In genomic region chr2:187655001-187655400, GRCh38 we compare ENCODE assay signal across 16 cellular contexts.
"Had no signal": no experiment of that assay in that cellular context is flagged by ENCODE, and none has a peak within 500 bp of the region (broad histone marks: within the 10 kb centered on the region; RNA-seq: fewer than 3 reads in every experiment).

No MANE protein-coding gene starts in this region.

- ATAC-seq: activated naive CD4-positive, alpha-beta T cell treated with anti-CD3 and anti-CD28 coated beads, Interleukin-2, amount 50 U/mL, for 72 hours; mucosa of descending colon; naive thymus-derived CD8-positive, alpha-beta T cell had no signal

- DNase-seq: activated CD4-positive, alpha-beta T cell treated with anti-CD3 and anti-CD28 coated beads, Interleukin-2, amount 50 U/mL, for 1 hour; activated effector memory CD4-positive, alpha-beta T cell treated with Interleukin-2 at 50 U/mL for 16 hours; activated T-cell treated with anti-CD3 and anti-CD28 coated beads for 4 hours; amygdala; effector memory CD4-positive, alpha-beta T cell; hippocampal formation; immature natural killer cell; mammary epithelial cell; naive thymus-derived CD8-positive, alpha-beta T cell; nucleus accumbens; sigmoid colon; stimulated activated CD4-positive, alpha-beta T cell treated with anti-CD3 and anti-CD28 coated beads, Interleukin-2, amount 100 ng/mL, for 48 hours; stimulated activated naive CD4-positive, alpha-beta T cell treated with Interleukin-2 at 50 U/mL for 16 hours had no signal

- H3K4me1 ChIP-seq: sigmoid colon, suprapubic skin had no signal

- H3K27me3 ChIP-seq: sigmoid colon, suprapubic skin had no signal

- H3K4me3 ChIP-seq: mucosa of descending colon, sigmoid colon, suprapubic skin had no signal

- H3K9me3 ChIP-seq: mucosa of descending colon, sigmoid colon, suprapubic skin had no signal

- H3K36me3 ChIP-seq: sigmoid colon, suprapubic skin had no signal

- H3K27ac ChIP-seq: sigmoid colon, suprapubic skin had no signal
